Comparison of ENCODE assay signal across 1 cellular context in the genomic region with DNA sequence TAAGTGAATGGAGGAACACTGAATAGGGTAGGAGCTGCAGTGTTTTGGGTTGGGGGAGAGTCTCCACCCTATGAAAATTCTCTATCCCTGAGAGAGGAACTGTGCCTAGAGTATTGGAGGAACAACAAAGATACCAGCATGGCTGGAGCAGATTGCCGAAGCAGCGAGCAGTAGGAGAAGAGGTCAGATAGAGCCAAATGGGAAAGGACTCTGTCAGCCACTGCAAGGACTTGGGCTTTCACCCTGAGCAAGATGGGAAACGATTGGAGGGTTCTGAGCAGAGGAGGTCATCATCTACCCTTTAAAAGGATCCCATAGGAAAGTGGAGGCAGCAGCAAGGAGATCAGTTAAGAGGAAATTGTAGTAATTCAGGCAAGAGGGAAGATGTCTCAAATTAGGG.
TF ChIP-seq lines count a peak whose summit lies in the region.

No MANE protein-coding gene starts in this region.

TF ChIP-seq in K562, 482 proteins besides CTCF, POLR2A, EP300 and RAD21 (continued from another document):
- TF ChIP-seq, protein P1, sequence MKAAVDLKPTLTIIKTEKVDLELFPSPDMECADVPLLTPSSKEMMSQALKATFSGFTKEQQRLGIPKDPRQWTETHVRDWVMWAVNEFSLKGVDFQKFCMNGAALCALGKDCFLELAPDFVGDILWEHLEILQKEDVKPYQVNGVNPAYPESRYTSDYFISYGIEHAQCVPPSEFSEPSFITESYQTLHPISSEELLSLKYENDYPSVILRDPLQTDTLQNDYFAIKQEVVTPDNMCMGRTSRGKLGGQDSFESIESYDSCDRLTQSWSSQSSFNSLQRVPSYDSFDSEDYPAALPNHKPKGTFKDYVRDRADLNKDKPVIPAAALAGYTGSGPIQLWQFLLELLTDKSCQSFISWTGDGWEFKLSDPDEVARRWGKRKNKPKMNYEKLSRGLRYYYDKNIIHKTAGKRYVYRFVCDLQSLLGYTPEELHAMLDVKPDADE (conservative IDR thresholded peaks at IDR 0.05; ENCODE audit: control insufficient read depth, low read depth, low read length) = no peak
- no peak for TF ChIP-seq STAG1 (CRISPR knock-in tag; IDR thresholded peaks at IDR 0.05; ENCODE audit: borderline replicate concordance)
- TF ChIP-seq NFRKB (IDR thresholded peaks at IDR 0.05; ENCODE audit: low read depth) = no peak
- TF ChIP-seq ARNT (IDR thresholded peaks at IDR 0.05) = 0 out of 4 replicates have a peak, but pooled peaks of 1 of the 2 experiments have one; percentile 30
- TF ChIP-seq MTF1 (CRISPR knock-in tag; IDR thresholded peaks at IDR 0.05; ENCODE audit: borderline replicate concordance) = no peak
- TF ChIP-seq NFE2 (IDR thresholded peaks at IDR 0.05; ENCODE audit: low read depth) = no peak
- TF ChIP-seq TCF3 (CRISPR knock-in tag; IDR thresholded peaks at IDR 0.05) = no peak
- peak; percentile 99 for TF ChIP-seq ZBTB17 (CRISPR knock-in tag; IDR thresholded peaks at IDR 0.05)
- TF ChIP-seq ATF7 (IDR thresholded peaks at IDR 0.05) = peak; percentile 22; the same call in 1 of the 2 replicates
- no peak for TF ChIP-seq ZNF507 (tag; conservative IDR thresholded peaks at IDR 0.05)
- TF ChIP-seq, protein P2, sequence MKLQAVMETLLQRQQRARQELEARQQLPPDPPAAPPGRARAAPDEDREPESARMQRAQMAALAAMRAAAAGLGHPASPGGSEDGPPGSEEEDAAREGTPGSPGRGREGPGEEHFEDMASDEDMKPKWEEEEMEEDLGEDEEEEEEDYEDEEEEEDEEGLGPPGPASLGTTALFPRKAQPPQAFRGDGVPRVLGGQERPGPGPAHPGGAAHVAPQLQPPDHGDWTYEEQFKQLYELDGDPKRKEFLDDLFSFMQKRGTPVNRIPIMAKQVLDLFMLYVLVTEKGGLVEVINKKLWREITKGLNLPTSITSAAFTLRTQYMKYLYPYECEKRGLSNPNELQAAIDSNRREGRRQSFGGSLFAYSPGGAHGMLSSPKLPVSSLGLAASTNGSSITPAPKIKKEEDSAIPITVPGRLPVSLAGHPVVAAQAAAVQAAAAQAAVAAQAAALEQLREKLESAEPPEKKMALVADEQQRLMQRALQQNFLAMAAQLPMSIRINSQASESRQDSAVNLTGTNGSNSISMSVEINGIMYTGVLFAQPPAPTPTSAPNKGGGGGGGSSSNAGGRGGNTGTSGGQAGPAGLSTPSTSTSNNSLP (IDR thresholded peaks at IDR 0.05; ENCODE audit: borderline replicate concordance, low read depth, low read length) = no peak
- TF ChIP-seq, protein P3, sequence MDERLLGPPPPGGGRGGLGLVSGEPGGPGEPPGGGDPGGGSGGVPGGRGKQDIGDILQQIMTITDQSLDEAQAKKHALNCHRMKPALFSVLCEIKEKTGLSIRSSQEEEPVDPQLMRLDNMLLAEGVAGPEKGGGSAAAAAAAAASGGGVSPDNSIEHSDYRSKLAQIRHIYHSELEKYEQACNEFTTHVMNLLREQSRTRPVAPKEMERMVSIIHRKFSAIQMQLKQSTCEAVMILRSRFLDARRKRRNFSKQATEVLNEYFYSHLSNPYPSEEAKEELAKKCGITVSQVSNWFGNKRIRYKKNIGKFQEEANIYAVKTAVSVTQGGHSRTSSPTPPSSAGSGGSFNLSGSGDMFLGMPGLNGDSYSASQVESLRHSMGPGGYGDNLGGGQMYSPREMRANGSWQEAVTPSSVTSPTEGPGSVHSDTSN (CRISPR knock-in tag; IDR thresholded peaks at IDR 0.05; ENCODE audit: low read depth) = no peak
- TF ChIP-seq, protein P3 (tag; conservative IDR thresholded peaks at IDR 0.05; ENCODE audit: low read depth) = no peak
- TF ChIP-seq RBM34 (IDR thresholded peaks at IDR 0.05; ENCODE audit: borderline replicate concordance, insufficient read depth, low read length) = no peak
- no peak for TF ChIP-seq ETV1 (tag; conservative IDR thresholded peaks at IDR 0.05; ENCODE audit: low read depth)
- TF ChIP-seq ZFP30 (CRISPR knock-in tag; IDR thresholded peaks at IDR 0.05; ENCODE audit: borderline replicate concordance) = no peak
- TF ChIP-seq, protein P4, sequence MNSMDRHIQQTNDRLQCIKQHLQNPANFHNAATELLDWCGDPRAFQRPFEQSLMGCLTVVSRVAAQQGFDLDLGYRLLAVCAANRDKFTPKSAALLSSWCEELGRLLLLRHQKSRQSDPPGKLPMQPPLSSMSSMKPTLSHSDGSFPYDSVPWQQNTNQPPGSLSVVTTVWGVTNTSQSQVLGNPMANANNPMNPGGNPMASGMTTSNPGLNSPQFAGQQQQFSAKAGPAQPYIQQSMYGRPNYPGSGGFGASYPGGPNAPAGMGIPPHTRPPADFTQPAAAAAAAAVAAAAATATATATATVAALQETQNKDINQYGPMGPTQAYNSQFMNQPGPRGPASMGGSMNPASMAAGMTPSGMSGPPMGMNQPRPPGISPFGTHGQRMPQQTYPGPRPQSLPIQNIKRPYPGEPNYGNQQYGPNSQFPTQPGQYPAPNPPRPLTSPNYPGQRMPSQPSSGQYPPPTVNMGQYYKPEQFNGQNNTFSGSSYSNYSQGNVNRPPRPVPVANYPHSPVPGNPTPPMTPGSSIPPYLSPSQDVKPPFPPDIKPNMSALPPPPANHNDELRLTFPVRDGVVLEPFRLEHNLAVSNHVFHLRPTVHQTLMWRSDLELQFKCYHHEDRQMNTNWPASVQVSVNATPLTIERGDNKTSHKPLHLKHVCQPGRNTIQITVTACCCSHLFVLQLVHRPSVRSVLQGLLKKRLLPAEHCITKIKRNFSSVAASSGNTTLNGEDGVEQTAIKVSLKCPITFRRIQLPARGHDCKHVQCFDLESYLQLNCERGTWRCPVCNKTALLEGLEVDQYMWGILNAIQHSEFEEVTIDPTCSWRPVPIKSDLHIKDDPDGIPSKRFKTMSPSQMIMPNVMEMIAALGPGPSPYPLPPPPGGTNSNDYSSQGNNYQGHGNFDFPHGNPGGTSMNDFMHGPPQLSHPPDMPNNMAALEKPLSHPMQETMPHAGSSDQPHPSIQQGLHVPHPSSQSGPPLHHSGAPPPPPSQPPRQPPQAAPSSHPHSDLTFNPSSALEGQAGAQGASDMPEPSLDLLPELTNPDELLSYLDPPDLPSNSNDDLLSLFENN (IDR thresholded peaks at IDR 0.05; ENCODE audit: low read depth in 2 of 2, low read length in 2 of 2) = peak in 1 of 2 experiments; percentile 86; a peak in 2 of 4 replicates
- TF ChIP-seq, protein P5, sequence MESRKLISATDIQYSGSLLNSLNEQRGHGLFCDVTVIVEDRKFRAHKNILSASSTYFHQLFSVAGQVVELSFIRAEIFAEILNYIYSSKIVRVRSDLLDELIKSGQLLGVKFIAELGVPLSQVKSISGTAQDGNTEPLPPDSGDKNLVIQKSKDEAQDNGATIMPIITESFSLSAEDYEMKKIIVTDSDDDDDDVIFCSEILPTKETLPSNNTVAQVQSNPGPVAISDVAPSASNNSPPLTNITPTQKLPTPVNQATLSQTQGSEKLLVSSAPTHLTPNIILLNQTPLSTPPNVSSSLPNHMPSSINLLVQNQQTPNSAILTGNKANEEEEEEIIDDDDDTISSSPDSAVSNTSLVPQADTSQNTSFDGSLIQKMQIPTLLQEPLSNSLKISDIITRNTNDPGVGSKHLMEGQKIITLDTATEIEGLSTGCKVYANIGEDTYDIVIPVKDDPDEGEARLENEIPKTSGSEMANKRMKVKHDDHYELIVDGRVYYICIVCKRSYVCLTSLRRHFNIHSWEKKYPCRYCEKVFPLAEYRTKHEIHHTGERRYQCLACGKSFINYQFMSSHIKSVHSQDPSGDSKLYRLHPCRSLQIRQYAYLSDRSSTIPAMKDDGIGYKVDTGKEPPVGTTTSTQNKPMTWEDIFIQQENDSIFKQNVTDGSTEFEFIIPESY (CRISPR knock-in tag; IDR thresholded peaks at IDR 0.05) = no peak
- TF ChIP-seq BMI1 (IDR thresholded peaks at IDR 0.05; ENCODE audit: low read length) = no peak
- TF ChIP-seq ZNF143 (CRISPR knock-in tag; IDR thresholded peaks at IDR 0.05) = no peak
- TF ChIP-seq, protein P6, sequence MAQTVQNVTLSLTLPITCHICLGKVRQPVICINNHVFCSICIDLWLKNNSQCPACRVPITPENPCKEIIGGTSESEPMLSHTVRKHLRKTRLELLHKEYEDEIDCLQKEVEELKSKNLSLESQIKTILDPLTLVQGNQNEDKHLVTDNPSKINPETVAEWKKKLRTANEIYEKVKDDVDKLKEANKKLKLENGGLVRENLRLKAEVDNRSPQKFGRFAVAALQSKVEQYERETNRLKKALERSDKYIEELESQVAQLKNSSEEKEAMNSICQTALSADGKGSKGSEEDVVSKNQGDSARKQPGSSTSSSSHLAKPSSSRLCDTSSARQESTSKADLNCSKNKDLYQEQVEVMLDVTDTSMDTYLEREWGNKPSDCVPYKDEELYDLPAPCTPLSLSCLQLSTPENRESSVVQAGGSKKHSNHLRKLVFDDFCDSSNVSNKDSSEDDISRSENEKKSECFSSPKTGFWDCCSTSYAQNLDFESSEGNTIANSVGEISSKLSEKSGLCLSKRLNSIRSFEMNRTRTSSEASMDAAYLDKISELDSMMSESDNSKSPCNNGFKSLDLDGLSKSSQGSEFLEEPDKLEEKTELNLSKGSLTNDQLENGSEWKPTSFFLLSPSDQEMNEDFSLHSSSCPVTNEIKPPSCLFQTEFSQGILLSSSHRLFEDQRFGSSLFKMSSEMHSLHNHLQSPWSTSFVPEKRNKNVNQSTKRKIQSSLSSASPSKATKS (CRISPR knock-in tag; IDR thresholded peaks at IDR 0.05) = no peak
- TF ChIP-seq, protein P7, sequence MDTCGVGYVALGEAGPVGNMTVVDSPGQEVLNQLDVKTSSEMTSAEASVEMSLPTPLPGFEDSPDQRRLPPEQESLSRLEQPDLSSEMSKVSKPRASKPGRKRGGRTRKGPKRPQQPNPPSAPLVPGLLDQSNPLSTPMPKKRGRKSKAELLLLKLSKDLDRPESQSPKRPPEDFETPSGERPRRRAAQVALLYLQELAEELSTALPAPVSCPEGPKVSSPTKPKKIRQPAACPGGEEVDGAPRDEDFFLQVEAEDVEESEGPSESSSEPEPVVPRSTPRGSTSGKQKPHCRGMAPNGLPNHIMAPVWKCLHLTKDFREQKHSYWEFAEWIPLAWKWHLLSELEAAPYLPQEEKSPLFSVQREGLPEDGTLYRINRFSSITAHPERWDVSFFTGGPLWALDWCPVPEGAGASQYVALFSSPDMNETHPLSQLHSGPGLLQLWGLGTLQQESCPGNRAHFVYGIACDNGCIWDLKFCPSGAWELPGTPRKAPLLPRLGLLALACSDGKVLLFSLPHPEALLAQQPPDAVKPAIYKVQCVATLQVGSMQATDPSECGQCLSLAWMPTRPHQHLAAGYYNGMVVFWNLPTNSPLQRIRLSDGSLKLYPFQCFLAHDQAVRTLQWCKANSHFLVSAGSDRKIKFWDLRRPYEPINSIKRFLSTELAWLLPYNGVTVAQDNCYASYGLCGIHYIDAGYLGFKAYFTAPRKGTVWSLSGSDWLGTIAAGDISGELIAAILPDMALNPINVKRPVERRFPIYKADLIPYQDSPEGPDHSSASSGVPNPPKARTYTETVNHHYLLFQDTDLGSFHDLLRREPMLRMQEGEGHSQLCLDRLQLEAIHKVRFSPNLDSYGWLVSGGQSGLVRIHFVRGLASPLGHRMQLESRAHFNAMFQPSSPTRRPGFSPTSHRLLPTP (IDR thresholded peaks at IDR 0.05; ENCODE audit: borderline replicate concordance, extremely low read depth, insufficient read length) = no peak
- no peak for TF ChIP-seq NCOR1 (IDR thresholded peaks at IDR 0.05)
- TF ChIP-seq FOXM1 (IDR thresholded peaks at IDR 0.05; ENCODE audit: low read depth) = no peak
- no peak for TF ChIP-seq FOXM1 (CRISPR knock-in tag; IDR thresholded peaks at IDR 0.05; ENCODE audit: low read depth)
- TF ChIP-seq PML (IDR thresholded peaks at IDR 0.05; ENCODE audit: low read length) = no peak
- TF ChIP-seq, protein P8, sequence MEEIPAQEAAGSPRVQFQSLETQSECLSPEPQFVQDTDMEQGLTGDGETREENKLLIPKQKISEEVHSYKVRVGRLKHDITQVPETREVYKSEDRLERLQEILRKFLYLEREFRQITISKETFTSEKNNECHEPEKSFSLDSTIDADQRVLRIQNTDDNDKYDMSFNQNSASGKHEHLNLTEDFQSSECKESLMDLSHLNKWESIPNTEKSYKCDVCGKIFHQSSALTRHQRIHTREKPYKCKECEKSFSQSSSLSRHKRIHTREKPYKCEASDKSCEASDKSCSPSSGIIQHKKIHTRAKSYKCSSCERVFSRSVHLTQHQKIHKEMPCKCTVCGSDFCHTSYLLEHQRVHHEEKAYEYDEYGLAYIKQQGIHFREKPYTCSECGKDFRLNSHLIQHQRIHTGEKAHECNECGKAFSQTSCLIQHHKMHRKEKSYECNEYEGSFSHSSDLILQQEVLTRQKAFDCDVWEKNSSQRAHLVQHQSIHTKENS (CRISPR knock-in tag; IDR thresholded peaks at IDR 0.05) = no peak
- TF ChIP-seq, protein P9, sequence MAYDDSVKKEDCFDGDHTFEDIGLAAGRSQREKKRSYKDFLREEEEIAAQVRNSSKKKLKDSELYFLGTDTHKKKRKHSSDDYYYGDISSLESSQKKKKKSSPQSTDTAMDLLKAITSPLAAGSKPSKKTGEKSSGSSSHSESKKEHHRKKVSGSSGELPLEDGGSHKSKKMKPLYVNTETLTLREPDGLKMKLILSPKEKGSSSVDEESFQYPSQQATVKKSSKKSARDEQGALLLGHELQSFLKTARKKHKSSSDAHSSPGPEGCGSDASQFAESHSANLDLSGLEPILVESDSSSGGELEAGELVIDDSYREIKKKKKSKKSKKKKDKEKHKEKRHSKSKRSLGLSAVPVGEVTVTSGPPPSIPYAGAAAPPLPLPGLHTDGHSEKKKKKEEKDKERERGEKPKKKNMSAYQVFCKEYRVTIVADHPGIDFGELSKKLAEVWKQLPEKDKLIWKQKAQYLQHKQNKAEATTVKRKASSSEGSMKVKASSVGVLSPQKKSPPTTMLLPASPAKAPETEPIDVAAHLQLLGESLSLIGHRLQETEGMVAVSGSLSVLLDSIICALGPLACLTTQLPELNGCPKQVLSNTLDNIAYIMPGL (CRISPR knock-in tag; IDR thresholded peaks at IDR 0.05) = no peak
- no peak for TF ChIP-seq CSDE1 (IDR thresholded peaks at IDR 0.05)
- no peak for TF ChIP-seq ZNF384 (IDR thresholded peaks at IDR 0.05; ENCODE audit: low read depth, low read length)
- no peak for TF ChIP-seq ZNF324 (CRISPR knock-in tag; IDR thresholded peaks at IDR 0.05)
- TF ChIP-seq TEAD2 (tag; IDR thresholded peaks at IDR 0.05) = no peak
- TF ChIP-seq, protein P10, sequence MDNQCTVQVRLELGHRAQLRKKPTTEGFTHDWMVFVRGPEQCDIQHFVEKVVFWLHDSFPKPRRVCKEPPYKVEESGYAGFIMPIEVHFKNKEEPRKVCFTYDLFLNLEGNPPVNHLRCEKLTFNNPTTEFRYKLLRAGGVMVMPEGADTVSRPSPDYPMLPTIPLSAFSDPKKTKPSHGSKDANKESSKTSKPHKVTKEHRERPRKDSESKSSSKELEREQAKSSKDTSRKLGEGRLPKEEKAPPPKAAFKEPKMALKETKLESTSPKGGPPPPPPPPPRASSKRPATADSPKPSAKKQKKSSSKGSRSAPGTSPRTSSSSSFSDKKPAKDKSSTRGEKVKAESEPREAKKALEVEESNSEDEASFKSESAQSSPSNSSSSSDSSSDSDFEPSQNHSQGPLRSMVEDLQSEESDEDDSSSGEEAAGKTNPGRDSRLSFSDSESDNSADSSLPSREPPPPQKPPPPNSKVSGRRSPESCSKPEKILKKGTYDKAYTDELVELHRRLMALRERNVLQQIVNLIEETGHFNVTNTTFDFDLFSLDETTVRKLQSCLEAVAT (IDR thresholded peaks at IDR 0.05) = peak in 1 of 2 experiments; percentile 99; a peak in 2 of 4 replicates
